Comparison of ENCODE assay signal across 8 cellular contexts in the genomic region with DNA sequence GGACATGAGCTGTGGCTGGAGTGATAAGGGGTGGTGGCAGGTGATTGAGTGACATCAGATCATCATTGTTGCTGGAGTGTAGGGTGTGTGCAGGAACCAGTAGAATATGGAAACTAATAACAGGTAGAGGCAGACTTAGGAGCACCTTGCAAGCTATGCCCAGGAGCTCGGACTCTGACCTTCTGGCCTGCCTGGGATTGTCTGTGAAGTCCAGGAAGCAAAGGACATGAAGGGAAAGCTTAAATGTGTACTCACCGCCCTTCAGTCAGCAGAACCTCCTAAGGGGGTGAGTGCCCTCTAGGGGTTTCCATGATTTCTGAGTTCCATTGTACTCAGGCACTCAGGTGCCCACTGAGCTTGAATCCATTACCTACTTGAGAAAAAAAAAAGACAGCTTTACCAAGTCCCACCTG.
DNase-seq lines count a peak whose midpoint lies in the region; ATAC-seq and TF ChIP-seq lines count a peak whose summit lies in the region.

No MANE protein-coding gene starts in this region.

- intact Hi-C loops in esophagus muscularis mucosa (cut with DNase I): loop anchor here (10.0 kb wide), 1 partner anchor 105 kb away; a partner anchor contains a TSS

- H3K4me2 ChIP-seq in osteoblast (ENCODE audit: insufficient read depth, low read length): no peak overlapping the region

- no peaks in the 10 kb centered on the region for H3K27me3 ChIP-seq in H7 (ENCODE audit: control insufficient read depth, insufficient read depth, low read length)
- no peaks in the 10 kb centered on the region for H3K27me3 ChIP-seq in esophagus muscularis mucosa
- H3K27me3 ChIP-seq in osteoblast (ENCODE audit: insufficient read depth, low read length): no peaks in the 10 kb centered on the region

- H3K27ac ChIP-seq in esophagus muscularis mucosa (replicated peaks in 1 of 4) (peak overlapping the region; percentile 2 to 72 (median 69)), osteoblast (ENCODE audit: low read depth, low read length) (peak overlapping the region; percentile 90)

- H3K4me3 ChIP-seq in H7 (ENCODE audit: insufficient read depth, low read depth, low read length): no peak overlapping the region
- no peak overlapping the region for H3K4me3 ChIP-seq in esophagus muscularis mucosa
- no peak overlapping the region for H3K4me3 ChIP-seq in osteoblast (ENCODE audit: insufficient read depth, low read length)

- peaks cover 11% of the 10 kb centered on the region for H4K20me1 ChIP-seq in osteoblast (ENCODE audit: insufficient read depth, low read length)

- TF ChIP-seq CTCF in esophagus muscularis mucosa (IDR thresholded peaks at IDR 0.05) (peak; percentile 42 to 51 (median 51)), osteoblast (IDR thresholded peaks at IDR 0.05; ENCODE audit: extremely low read depth, low read depth, low read length) (peak; percentile 42)

- ATAC-seq in GM18861 (IDR thresholded peaks at IDR 0.05; ENCODE audit: unreplicated experiment): no peak
- ATAC-seq in HG02623 (IDR thresholded peaks at IDR 0.05; ENCODE audit: unreplicated experiment): no peak
- no peak for ATAC-seq in HG03135 (IDR thresholded peaks at IDR 0.05; ENCODE audit: unreplicated experiment)
- no peak for ATAC-seq in HG02798 (IDR thresholded peaks at IDR 0.05; ENCODE audit: poor library complexity, unreplicated experiment)

- H3K4me1 ChIP-seq in esophagus muscularis mucosa (peaks cover 57 to 82% (median 79%) of the 10 kb centered on the region in 4 donors), osteoblast (ENCODE audit: insufficient read depth, low read length) (peaks cover 90% of the 10 kb centered on the region)

- no peak for TF ChIP-seq POLR2A in esophagus muscularis mucosa (IDR thresholded peaks at IDR 0.05; ENCODE audit: low read depth)

- 56% methylated on average over 2 of the region's 2 CpGs for WGBS in esophagus muscularis mucosa

- H2AFZ ChIP-seq in osteoblast (ENCODE audit: low read length): no peak overlapping the region

- H3K36me3 ChIP-seq in H7 (replicated peaks; ENCODE audit: control insufficient read depth, insufficient read depth, low read length): peaks cover 1% of the 10 kb centered on the region
- H3K36me3 ChIP-seq in esophagus muscularis mucosa: peaks cover 0 to 27% (median 17%) of the 10 kb centered on the region in 4 donors
- H3K36me3 ChIP-seq in osteoblast (ENCODE audit: insufficient read depth, low read length): peaks cover 92% of the 10 kb centered on the region

- peak; percentile 49 for DNase-seq in H7
- DNase-seq in NCI-H526 treated with DMSO at 0.1 percent for 48 hours (lab: John Stamatoyannopoulos, UW): peak; percentile 63
- peak; percentile 66 for DNase-seq in esophagus muscularis mucosa (ENCODE audit: extremely low spot score)
- no peak for DNase-seq in osteoblast (ENCODE audit: insufficient read length, low spot score, missing footprints)

- H3K9me3 ChIP-seq in esophagus muscularis mucosa: no peaks in the 10 kb centered on the region
- H3K9me3 ChIP-seq in osteoblast (ENCODE audit: low read depth, low read length): no peaks in the 10 kb centered on the region

- TF ChIP-seq EP300 in esophagus muscularis mucosa (IDR thresholded peaks at IDR 0.05): no peak

- H3K79me2 ChIP-seq in osteoblast (ENCODE audit: insufficient read depth, low read length): peaks cover 90% of the 10 kb centered on the region
